ENCODE assay signal across 9 cellular contexts in the genomic region with DNA sequence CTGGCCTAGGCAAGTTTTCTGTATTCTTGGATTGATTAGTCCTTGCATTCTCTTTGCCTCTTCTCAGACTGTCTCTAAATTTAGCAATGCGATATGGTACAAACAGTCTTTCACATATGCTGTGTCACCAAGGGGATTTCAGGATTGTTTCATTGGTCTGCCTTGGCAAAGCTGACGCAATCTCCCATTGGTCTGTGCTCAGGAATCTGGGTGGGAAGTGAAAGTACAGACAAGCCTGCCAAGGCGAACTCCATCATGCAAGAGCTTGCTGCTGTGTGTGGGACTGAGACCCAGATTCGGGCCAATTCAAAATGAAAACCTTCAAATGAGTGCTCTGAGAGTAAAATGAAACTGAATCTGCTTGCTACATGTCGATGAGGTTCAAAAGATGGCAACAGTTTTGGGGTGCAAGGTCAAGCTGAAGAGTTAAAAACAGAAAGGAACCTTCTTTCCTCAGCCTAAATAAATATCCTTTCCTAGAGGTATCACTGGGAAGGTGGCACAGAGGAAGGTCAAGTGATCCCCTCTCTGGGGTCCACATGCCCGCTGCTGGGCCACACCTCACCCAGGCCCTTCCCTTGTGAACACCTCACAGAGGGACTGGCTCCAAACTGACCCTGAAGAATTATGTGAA.
DNase-seq lines count a peak whose midpoint lies in the region; ATAC-seq lines count a peak whose summit lies in the region.
"Had no signal": no experiment of that assay in that cellular context is flagged by ENCODE, and none has a peak within 500 bp of the region (broad histone marks: within the 10 kb centered on the region; RNA-seq: fewer than 3 reads in every experiment).

No MANE protein-coding gene starts in this region.

- CTCF ChIA-PET in activated CD4-positive, alpha-beta T cell treated with anti-CD3 and anti-CD28 coated beads for 36 hours (lab: Charles Lee): no interaction called here

- peak overlapping the region; percentile 39 for H3K27ac ChIP-seq in caudate nucleus (ENCODE audit: low read depth, low read length)
- peak overlapping the region; percentile 52 for H3K27ac ChIP-seq in temporal lobe (ENCODE audit: low read depth, low read length)
- H3K27ac ChIP-seq: BLaER1 had no signal

- intact Hi-C loops in activated CD4-positive, alpha-beta T cell treated with anti-CD3 and anti-CD28 coated beads for 36 hours (cut with DNase I, micrococcal nuclease): loop anchor here (1.0 to 2.0 kb wide), 3 partner anchors 19 to 497 kb away; no protein-coding TSS in a partner anchor

- peaks cover 8% of the 10 kb centered on the region for H3K27me3 Mint-ChIP-seq in activated CD4-positive, alpha-beta T cell treated with anti-CD3 and anti-CD28 coated beads for 36 hours

- DNase-seq in activated CD4-positive, alpha-beta T cell treated with anti-CD3 and anti-CD28 coated beads for 36 hours: peak; percentile 73
- no peak for DNase-seq in activated CD4-positive, alpha-beta T cell treated with anti-CD3 and anti-CD28 coated beads for 1 hour
- DNase-seq in OCI-M1 (lab: John Stamatoyannopoulos, UW) (peak; percentile 93), caudate nucleus (lab: John Stamatoyannopoulos, UW) (peak in 30 of 61 donors; percentile 1 to 86 (median 14)), middle frontal gyrus (ENCODE audit: extremely low spot score, low spot score) (peak; percentile 67), Kasumi-1 (lab: John Stamatoyannopoulos, UW) (no peak)

- POLR2A ChIA-PET in activated CD4-positive, alpha-beta T cell treated with anti-CD3 and anti-CD28 coated beads for 36 hours (lab: Charles Lee): interaction anchor here (0.8 kb wide), 1 partner anchor 30 kb away, joined by 4 read pairs; no protein-coding TSS in a partner anchor

- H3K4me3 Mint-ChIP-seq in activated CD4-positive, alpha-beta T cell treated with anti-CD3 and anti-CD28 coated beads for 36 hours: no peak overlapping the region

- H3K9me3 Mint-ChIP-seq in activated CD4-positive, alpha-beta T cell treated with anti-CD3 and anti-CD28 coated beads for 36 hours (ENCODE audit: low read depth): no peaks in the 10 kb centered on the region

- H3K4me1 Mint-ChIP-seq in activated CD4-positive, alpha-beta T cell treated with anti-CD3 and anti-CD28 coated beads for 36 hours: peaks cover 15% of the 10 kb centered on the region

- peak overlapping the region; percentile 79 for H3K27ac Mint-ChIP-seq in activated CD4-positive, alpha-beta T cell treated with anti-CD3 and anti-CD28 coated beads for 36 hours

- H3K36me3 Mint-ChIP-seq in activated CD4-positive, alpha-beta T cell treated with anti-CD3 and anti-CD28 coated beads for 36 hours (ENCODE audit: low read depth): no peaks in the 10 kb centered on the region

- ATAC-seq in activated CD4-positive, alpha-beta T cell treated with anti-CD3 and anti-CD28 coated beads for 36 hours: peak; percentile 90
- ATAC-seq in HG02840 (IDR thresholded peaks at IDR 0.05; ENCODE audit: low FRiP score, unreplicated experiment): peak; percentile 78

Comparison
In these comparisons a context has a peak if more than half of its experiments do, and no peak if none do; other contexts are left out.
1. DNase-seq: peak in activated CD4-positive, alpha-beta T cell treated with anti-CD3 and anti-CD28 coated beads for 36 hours (single experiment), OCI-M1 (single experiment) and middle frontal gyrus (single experiment); none in activated CD4-positive, alpha-beta T cell treated with anti-CD3 and anti-CD28 coated beads for 1 hour (single experiment) and Kasumi-1 (0 of 2).